In genomic region chr12:27822076-27822712, GRCh38 we compare ENCODE assay signal across 8 cellular contexts. TPM values are rescaled to one million over a fixed set of nuclear protein-coding genes. Genes with fewer than 3 reads are reported as not detected.
DNase-seq lines count a peak whose midpoint lies in the region; ATAC-seq and TF ChIP-seq lines count a peak whose summit lies in the region.

No MANE protein-coding gene starts in this region.

- H3K4me1 Mint-ChIP-seq in CD8-positive, alpha-beta memory T cell, result peaks cover 22 to 34% (median 32%) of the 10 kb centered on the region in 3 donors
- H3K4me1 Mint-ChIP-seq in activated CD8-positive, alpha-beta T cell treated with anti-CD3 and anti-CD28 coated beads, Interleukin-2, amount 10 ng/mL, durations not matched to agents 7 days and 5 days (ENCODE audit: low read depth), result peaks cover 20% of the 10 kb centered on the region
- peaks cover 59% of the 10 kb centered on the region for H3K4me1 Mint-ChIP-seq in stimulated activated naive CD8-positive, alpha-beta T cell treated with anti-CD3 and anti-CD28 coated beads, Interleukin-15, amount 100 ng/mL, for 72 hours

- dilution Hi-C loops in IMR-90 (cut with HindIII; ENCODE audit: low sequenced_read_pairs, unreplicated experiment), result no loop called here

- H3K4me1 ChIP-seq in CD8-positive, alpha-beta memory T cell (ENCODE audit: insufficient read depth, low read length), result peaks cover 10% of the 10 kb centered on the region
- H3K4me1 ChIP-seq in IMR-90 (ENCODE audit: control insufficient read depth, insufficient read depth, low read length), result peaks cover 9% of the 10 kb centered on the region

- H3K36me3 Mint-ChIP-seq in CD8-positive, alpha-beta memory T cell, result no peaks in the 10 kb centered on the region
- no peaks in the 10 kb centered on the region for H3K36me3 Mint-ChIP-seq in activated CD8-positive, alpha-beta T cell treated with anti-CD3 and anti-CD28 coated beads, Interleukin-2, amount 10 ng/mL, durations not matched to agents 7 days and 5 days (ENCODE audit: low read depth)

- 0 out of 2 replicates have a peak overlapping the region, but pooled peaks have one; percentile 7 for H3K14ac ChIP-seq in IMR-90 (replicated peaks; ENCODE audit: low read depth, low read length)

- peak overlapping the region in 1 of 2 experiments; percentile 13; a peak in 1 of 4 replicates for H4K8ac ChIP-seq in IMR-90 (ENCODE audit: low read depth in 2 of 2, low read length in 2 of 2)

- no peaks in the 10 kb centered on the region for H3K9me1 ChIP-seq in IMR-90 (ENCODE audit: insufficient read depth, low read length)

- H2BK5ac ChIP-seq in IMR-90 (ENCODE audit: low read depth, low read length, poor library complexity, severe bottlenecking), result peak overlapping the region; percentile 28

- H2BK20ac ChIP-seq in IMR-90 (ENCODE audit: low read depth, low read length), result no peak overlapping the region; the same call in 1 of the 2 replicates

- TF ChIP-seq RAD21 in IMR-90 (IDR thresholded peaks at IDR 0.05; ENCODE audit: low read length), result 0 out of 2 replicates have a peak, but pooled peaks have one; percentile 3

- peaks cover 0 to 6% of the 10 kb centered on the region in 2 donors for H3K27me3 Mint-ChIP-seq in CD8-positive, alpha-beta memory T cell
- H3K27me3 Mint-ChIP-seq in activated CD8-positive, alpha-beta T cell treated with anti-CD3 and anti-CD28 coated beads, Interleukin-2, amount 10 ng/mL, durations not matched to agents 7 days and 5 days (ENCODE audit: low read depth), result peaks cover 20% of the 10 kb centered on the region
- H3K27me3 Mint-ChIP-seq in stimulated activated naive CD8-positive, alpha-beta T cell treated with anti-CD3 and anti-CD28 coated beads, Interleukin-15, amount 100 ng/mL, for 72 hours, result peaks cover 56% of the 10 kb centered on the region

- no peak for TF ChIP-seq POLR2A in IMR-90 (IDR thresholded peaks at IDR 0.05; ENCODE audit: low read depth, low read length)

- H3K36me3 ChIP-seq in CD8-positive, alpha-beta memory T cell (ENCODE audit: insufficient read depth, low read length), result no peaks in the 10 kb centered on the region
- no peaks in the 10 kb centered on the region for H3K36me3 ChIP-seq in IMR-90 (ENCODE audit: control insufficient read depth, insufficient read depth, low read length)

- H3K23ac ChIP-seq in IMR-90 (ENCODE audit: low read depth, low read length), result no peak overlapping the region

- in situ Hi-C loops in IMR-90 (cut with MboI; ENCODE audit: low sequenced_read_pairs), result no loop called here

- H2BK120ac ChIP-seq in IMR-90 (ENCODE audit: low read depth, low read length), result peak overlapping the region; percentile 9; the same call in 1 of the 2 replicates

- no peak overlapping the region; the same call in 2 of the 3 replicates for H2BK15ac ChIP-seq in IMR-90 (ENCODE audit: low read depth, low read length)

- H3K9ac ChIP-seq in IMR-90 (ENCODE audit: low read depth, low read length), result no peak overlapping the region

- ATAC-seq in GM21619 (IDR thresholded peaks at IDR 0.05; ENCODE audit: unreplicated experiment), result peak; percentile 69
- peak; percentile 71 for ATAC-seq in IMR-90 (ENCODE audit: low read depth)
- peak; percentile 85 for ATAC-seq in activated CD8-positive, alpha-beta T cell treated with anti-CD3 and anti-CD28 coated beads, Interleukin-2, amount 10 ng/mL, durations not matched to agents 7 days and 5 days
- ATAC-seq in stimulated activated naive CD8-positive, alpha-beta T cell treated with anti-CD3 and anti-CD28 coated beads, Interleukin-15, amount 100 ng/mL, for 72 hours, result peak; percentile 94

- H3K27ac Mint-ChIP-seq in CD8-positive, alpha-beta memory T cell, result peak overlapping the region; percentile 30 to 95 (median 80)
- peak overlapping the region; percentile 34 for H3K27ac Mint-ChIP-seq in activated CD8-positive, alpha-beta T cell treated with anti-CD3 and anti-CD28 coated beads, Interleukin-2, amount 10 ng/mL, durations not matched to agents 7 days and 5 days
- peak overlapping the region; percentile 96 for H3K27ac Mint-ChIP-seq in stimulated activated naive CD8-positive, alpha-beta T cell treated with anti-CD3 and anti-CD28 coated beads, Interleukin-15, amount 100 ng/mL, for 72 hours

- BruUV-seq in IMR-90 (replicated peaks; lab: Mats Ljungman, UMichigan), result no TSS peak

- no peak overlapping the region for H4K5ac ChIP-seq in IMR-90 (ENCODE audit: low read depth, low read length)

- no peak for TF ChIP-seq CTCF in IMR-90 (conservative IDR thresholded peaks at IDR 0.05; ENCODE audit: low read depth, low read length)
- TF ChIP-seq CTCF in foreskin fibroblast (IDR thresholded peaks at IDR 0.05; ENCODE audit: low read depth, low read length), result no peak

- intact Hi-C loops in IMR-90 (cut with micrococcal nuclease), result loop anchor here (5.0 kb wide), 1 partner anchor 90 kb away; no protein-coding TSS in a partner anchor

- POLR2A ChIA-PET in CD8-positive, alpha-beta memory T cell (lab: Charles Lee), result interaction anchor here (1.3 to 1.6 kb wide), 2 partner anchors 42 to 111 kb away, joined by 3 to 5 read pairs; partner anchors contain the start of genes KLHL42 and MANSC4
- POLR2A ChIA-PET in IMR-90 (lab: Charles Lee; ENCODE audit: unreplicated experiment), result interaction anchor here (0.5 kb wide), 1 partner anchor 905 kb away, joined by 5 read pairs; no protein-coding TSS in a partner anchor
- POLR2A ChIA-PET in activated CD8-positive, alpha-beta T cell treated with anti-CD3 and anti-CD28 coated beads, Interleukin-2, amount 10 ng/mL, durations not matched to agents 7 days and 5 days (lab: Charles Lee), result interaction anchor here (1.4 kb wide), 1 partner anchor 42 kb away, joined by 10 read pairs; the partner anchor contains the start of genes KLHL42 and MANSC4

- H3K9me3 Mint-ChIP-seq in CD8-positive, alpha-beta memory T cell, result no peaks in the 10 kb centered on the region
- no peaks in the 10 kb centered on the region for H3K9me3 Mint-ChIP-seq in activated CD8-positive, alpha-beta T cell treated with anti-CD3 and anti-CD28 coated beads, Interleukin-2, amount 10 ng/mL, durations not matched to agents 7 days and 5 days (ENCODE audit: insufficient read depth)
- no peaks in the 10 kb centered on the region for H3K9me3 Mint-ChIP-seq in stimulated activated naive CD8-positive, alpha-beta T cell treated with anti-CD3 and anti-CD28 coated beads, Interleukin-15, amount 100 ng/mL, for 72 hours

- no peaks in the 10 kb centered on the region for H3K79me1 ChIP-seq in IMR-90 (ENCODE audit: low read depth in 1 of 2, low read length in 2 of 2)

- H3K18ac ChIP-seq in IMR-90 (ENCODE audit: low read depth, low read length), result no peak overlapping the region

- no peak overlapping the region for H2AK9ac ChIP-seq in IMR-90 (replicated peaks; ENCODE audit: low read depth, low read length, poor library complexity)

- no peaks in the 10 kb centered on the region for H3K27me3 ChIP-seq in CD8-positive, alpha-beta memory T cell (ENCODE audit: insufficient read depth, low read length, poor library complexity, severe bottlenecking)
- no peaks in the 10 kb centered on the region for H3K27me3 ChIP-seq in IMR-90 (ENCODE audit: control insufficient read depth, insufficient read depth, low read length)

- 0 out of 2 replicates have a peak, but pooled peaks cover 3% of the 10 kb centered on the region for H4K20me1 ChIP-seq in IMR-90 (ENCODE audit: insufficient read depth, low read length)

- peak overlapping the region; percentile 32 to 83 (median 76) for H3K4me3 Mint-ChIP-seq in CD8-positive, alpha-beta memory T cell
- H3K4me3 Mint-ChIP-seq in activated CD8-positive, alpha-beta T cell treated with anti-CD3 and anti-CD28 coated beads, Interleukin-2, amount 10 ng/mL, durations not matched to agents 7 days and 5 days, result peak overlapping the region; percentile 41
- peak overlapping the region; percentile 48 to 54 for H3K4me3 Mint-ChIP-seq in stimulated activated naive CD8-positive, alpha-beta T cell treated with anti-CD3 and anti-CD28 coated beads, Interleukin-15, amount 100 ng/mL, for 72 hours

- H4K91ac ChIP-seq in IMR-90 (ENCODE audit: insufficient read depth, low read depth, low read length), result no peak overlapping the region

- H3K9me3 ChIP-seq in CD8-positive, alpha-beta memory T cell (ENCODE audit: low read length), result no peaks in the 10 kb centered on the region
- H3K9me3 ChIP-seq in IMR-90 (ENCODE audit: control insufficient read depth, insufficient read depth, low read length), result no peaks in the 10 kb centered on the region

- CTCF ChIA-PET in CD8-positive, alpha-beta memory T cell (lab: Charles Lee), result interaction anchor here (0.9 to 3.3 kb wide), 9 partner anchors 8 to 114 kb away, joined by 3 to 18 read pairs (median 3); no protein-coding TSS in a partner anchor
- CTCF ChIA-PET in IMR-90 (lab: Yijun Ruan, JAX), result interaction anchor here (0.6 to 2.0 kb wide), 7 partner anchors 11 to 114 kb away, joined by 3 to 10 read pairs (median 5); no protein-coding TSS in a partner anchor
- CTCF ChIA-PET in activated CD8-positive, alpha-beta T cell treated with anti-CD3 and anti-CD28 coated beads, Interleukin-2, amount 10 ng/mL, durations not matched to agents 7 days and 5 days (lab: Charles Lee), result interaction anchor here (0.7 to 3.8 kb wide), 27 partner anchors 11 to 126 kb away, joined by 3 to 99 read pairs (median 6); partner anchors contain the start of genes KLHL42, MANSC4 and REP15

- 46% methylated on average over 5 of the region's 9 CpGs; no CpG with 5 or more reads in 1 of the 2 experiments for WGBS in IMR-90 (ENCODE audit: extremely low coverage in 2 of 2, insufficient read length in 1 of 2), 2 experiments

- peak overlapping the region; percentile 54 for H2AFZ ChIP-seq in IMR-90 (replicated peaks; ENCODE audit: low read length, poor library complexity)

- peak overlapping the region; percentile 63 for H2AK5ac ChIP-seq in IMR-90 (ENCODE audit: low read depth, low read length)

- H3K4ac ChIP-seq in IMR-90 (ENCODE audit: low read depth, low read length), result peak overlapping the region; percentile 32; the same call in 1 of the 2 replicates

- no peak overlapping the region for H3K56ac ChIP-seq in IMR-90 (ENCODE audit: extremely low read depth, insufficient read depth, low read length)

- DNase-seq in CD8-positive, alpha-beta memory T cell, result peak in 4 of 5 donors; percentile 28 to 74 (median 51)
- DNase-seq in IMR-90 (peak; percentile 97), foreskin fibroblast (peak; percentile 85 to 88), SK-N-DZ (ENCODE audit: low spot score) (no peak), NCI-H2029 (lab: John Stamatoyannopoulos, UW) (no peak)
- DNase-seq in activated CD8-positive, alpha-beta T cell treated with anti-CD3 and anti-CD28 coated beads, Interleukin-2, amount 10 ng/mL, durations not matched to agents 7 days and 5 days, result peak; percentile 53
- peak; percentile 76 to 90 for DNase-seq in stimulated activated naive CD8-positive, alpha-beta T cell treated with anti-CD3 and anti-CD28 coated beads, Interleukin-15, amount 100 ng/mL, for 72 hours

- H3K27ac ChIP-seq in CD8-positive, alpha-beta memory T cell (ENCODE audit: low read depth, low read length), result no peak overlapping the region
- H3K27ac ChIP-seq in IMR-90 (ENCODE audit: insufficient read depth, low read length), result no peak overlapping the region

- H3K4me2 ChIP-seq in IMR-90 (ENCODE audit: low read depth, low read length), result no peak overlapping the region

- H3K4me3 ChIP-seq in CD8-positive, alpha-beta memory T cell (ENCODE audit: low read length), result peak overlapping the region; percentile 26
- H3K4me3 ChIP-seq in IMR-90 (ENCODE audit: insufficient read depth, low read depth, low read length), result no peak overlapping the region
- H3K4me3 ChIP-seq in foreskin fibroblast (ENCODE audit: low read depth in 1 of 2, low read length in 2 of 2), result no peak overlapping the region

RNA-seq across cellular contexts. Expression of gene MANSC4, which starts 42.2 kb away (rescaled TPM):
- not detected for total RNA-seq in CD8-positive, alpha-beta memory T cell
- not detected for polyA plus RNA-seq in CD8-positive, alpha-beta memory T cell
- not detected in 2 replicates for total RNA-seq in IMR-90 (2012; rRNA removed)
- polyA plus RNA-seq in IMR-90 (2012; rRNA removed), result not detected in 2 replicates
- not detected in 2 replicates for polyA plus RNA-seq in IMR-90 (2012; cell fraction: cytosol; rRNA removed)
- 0.08 TPM in 1 of 2 replicates, not detected in the other for polyA plus RNA-seq in IMR-90 (2012; cell fraction: nucleus; rRNA removed; ENCODE audit: low replicate concordance)
- not detected for total RNA-seq in activated CD8-positive, alpha-beta T cell treated with anti-CD3 and anti-CD28 coated beads, Interleukin-2, amount 10 ng/mL, durations not matched to agents 7 days and 5 days
- polyA plus RNA-seq in SK-N-DZ (2014; cell fraction: cytosol; rRNA removed), result not detected in 2 replicates
- polyA plus RNA-seq in SK-N-DZ (2014; cell fraction: nucleus; rRNA removed), result not detected in 2 replicates

RNA-seq across cellular contexts. Expression of gene KLHL42, which starts 42.2 kb away (rescaled TPM):
- 10 to 100 TPM; 14.1 TPM for total RNA-seq in CD8-positive, alpha-beta memory T cell
- polyA plus RNA-seq in CD8-positive, alpha-beta memory T cell, result 9.5 TPM
- total RNA-seq in IMR-90 (2012; rRNA removed), result 28.3 and 33.1 TPM in 2 replicates
- 16.0 and 16.7 TPM in 2 replicates for polyA plus RNA-seq in IMR-90 (2012; rRNA removed)
- polyA plus RNA-seq in IMR-90 (2012; cell fraction: cytosol; rRNA removed), result 5.9 and 12.5 TPM in 2 replicates
- 40.8 and 46.2 TPM in 2 replicates for polyA plus RNA-seq in IMR-90 (2012; cell fraction: nucleus; rRNA removed; ENCODE audit: low replicate concordance)
- total RNA-seq in activated CD8-positive, alpha-beta T cell treated with anti-CD3 and anti-CD28 coated beads, Interleukin-2, amount 10 ng/mL, durations not matched to agents 7 days and 5 days, result 10 to 100 TPM; 15.9 to 16.9 TPM
- polyA plus RNA-seq in SK-N-DZ (2014; cell fraction: cytosol; rRNA removed), result 23.3 and 26.6 TPM in 2 replicates
- polyA plus RNA-seq in SK-N-DZ (2014; cell fraction: nucleus; rRNA removed), result 34.5 and 52.4 TPM in 2 replicates

Comparison
In these comparisons a context has a peak if more than half of its experiments do, and no peak if none do; other contexts are left out.
1. DNase-seq: peak in CD8-positive, alpha-beta memory T cell (4 of 5), IMR-90 (single experiment), activated CD8-positive, alpha-beta T cell treated with anti-CD3 and anti-CD28 coated beads, Interleukin-2, amount 10 ng/mL, durations not matched to agents 7 days and 5 days (single experiment), foreskin fibroblast (2 of 2) and stimulated activated naive CD8-positive, alpha-beta T cell treated with anti-CD3 and anti-CD28 coated beads, Interleukin-15, amount 100 ng/mL, for 72 hours (2 of 2); none in SK-N-DZ (single experiment) and NCI-H2029 (single experiment).
2. H3K27ac Mint-ChIP-seq: peak in every context shown above with its lines; median percentile 96 in stimulated activated naive CD8-positive, alpha-beta T cell treated with anti-CD3 and anti-CD28 coated beads, Interleukin-15, amount 100 ng/mL, for 72 hours; 80 in CD8-positive, alpha-beta memory T cell; 34 in activated CD8-positive, alpha-beta T cell treated with anti-CD3 and anti-CD28 coated beads, Interleukin-2, amount 10 ng/mL, durations not matched to agents 7 days and 5 days.
3. Peak in every context shown above with its lines, with median percentiles within 50 percentile points of each other: H3K4me3 Mint-ChIP-seq and ATAC-seq.